Comparison of ENCODE assay signal across 21 cellular contexts in the genomic region with DNA sequence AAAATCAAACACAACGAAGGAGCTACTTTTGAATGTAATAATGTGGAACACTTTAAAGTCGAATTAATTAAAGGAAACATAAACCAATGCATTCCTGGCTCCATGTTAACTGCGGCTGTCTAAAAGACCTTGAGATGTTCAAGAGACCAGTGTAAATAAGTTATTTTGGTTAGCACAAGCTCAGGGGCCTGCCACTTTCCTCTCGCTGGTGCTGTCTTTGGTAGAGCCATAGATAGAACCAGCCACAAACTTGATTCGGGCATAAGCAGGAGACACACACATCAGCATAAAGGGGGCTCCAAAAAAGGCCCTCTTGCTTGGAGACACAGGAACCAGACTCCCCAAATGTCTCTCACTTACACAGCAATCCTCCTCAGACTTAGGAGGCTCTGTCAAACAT.
"Had no signal": no experiment of that assay in that cellular context is flagged by ENCODE, and none has a peak within 500 bp of the region (broad histone marks: within the 10 kb centered on the region; RNA-seq: fewer than 3 reads in every experiment).

No MANE protein-coding gene starts in this region.

- H3K9me3 ChIP-seq: sigmoid colon, thoracic aorta, tibial nerve, upper lobe of right lung, uterus had no signal

- H3K4me2 ChIP-seq: neural progenitor cell had no signal

- H3K4me1 ChIP-seq: neural progenitor cell, parathyroid adenoma, spleen, tibial nerve, upper lobe of right lung, uterus had no signal

- H3K9ac ChIP-seq: neural progenitor cell, parathyroid adenoma had no signal

- H3K79me2 ChIP-seq: parathyroid adenoma had no signal

- H3K27ac ChIP-seq: epithelial cell of prostate, neural progenitor cell, parathyroid adenoma, spleen, thoracic aorta, tibial nerve, upper lobe of right lung, uterus had no signal

- H3K27me3 ChIP-seq: neural progenitor cell, sigmoid colon, tibial nerve, upper lobe of right lung, uterus had no signal

- H3K4me3 ChIP-seq: neural progenitor cell, sigmoid colon, spleen, thoracic aorta, tibial nerve, upper lobe of right lung, uterus had no signal

- DNase-seq: caudate nucleus; cerebellar nuclear complex; effector CD8-positive, alpha-beta T cell; endodermal cell; foreskin fibroblast; glutamatergic neuron; left colon; mesenchymal stem cell; midbrain; naive thymus-derived CD4-positive, alpha-beta T cell; sigmoid colon; spleen; stimulated activated CD4-positive, alpha-beta T cell treated with anti-CD3 and anti-CD28 coated beads, Interleukin-4, amount 100 ng/mL, for 4 hours; stimulated activated naive CD8-positive, alpha-beta T cell treated with anti-CD3 and anti-CD28 coated beads, Interleukin-15, Interleukin-2, amounts not matched to agents 100 U/mL and 50 U/mL, for 24 hours; upper lobe of right lung; uterus had no signal

- H3K36me3 ChIP-seq: neural progenitor cell, sigmoid colon, spleen, thoracic aorta, tibial nerve, upper lobe of right lung, uterus had no signal

- H2AFZ ChIP-seq: neural progenitor cell, parathyroid adenoma had no signal
